Comparison of ENCODE assay signal across 9 cellular contexts in genomic region chr17:14604920-14605599, GRCh38.
DNase-seq lines count a peak whose midpoint lies in the region; ATAC-seq lines count a peak whose summit lies in the region.
"Had no signal": no experiment of that assay in that cellular context is flagged by ENCODE, and none has a peak within 500 bp of the region (broad histone marks: within the 10 kb centered on the region; RNA-seq: fewer than 3 reads in every experiment).

No MANE protein-coding gene starts in this region.

- H3K27ac ChIP-seq in substantia nigra (ENCODE audit: low read depth, low read length, poor library complexity, severe bottlenecking), result no peak overlapping the region

- H3K4me3 Mint-ChIP-seq in T-helper 17 cell, result no peak overlapping the region

- H3K27me3 Mint-ChIP-seq in T-helper 17 cell, result no peaks in the 10 kb centered on the region
- H3K27me3 Mint-ChIP-seq: stimulated activated naive CD8-positive, alpha-beta T cell treated with anti-CD3 and anti-CD28 coated beads, Interleukin-15, amount 100 ng/mL, for 72 hours had no signal

- no peaks in the 10 kb centered on the region for H3K9me3 ChIP-seq in T-helper 17 cell (ENCODE audit: control insufficient read depth, low read length, poor library complexity, severe bottlenecking)

- peaks cover 3% of the 10 kb centered on the region for H3K4me1 Mint-ChIP-seq in T-helper 17 cell

- H3K36me3 Mint-ChIP-seq in T-helper 17 cell (ENCODE audit: low read depth), result no peaks in the 10 kb centered on the region

- ATAC-seq in T-helper 17 cell, result peak; percentile 49
- no peak for ATAC-seq in GM18867 (IDR thresholded peaks at IDR 0.05; ENCODE audit: unreplicated experiment)
- ATAC-seq: stimulated activated naive CD8-positive, alpha-beta T cell treated with anti-CD3 and anti-CD28 coated beads, Interleukin-15, amount 100 ng/mL, for 72 hours had no signal

- H3K27ac Mint-ChIP-seq in T-helper 17 cell, result no peak overlapping the region
- H3K27ac Mint-ChIP-seq: stimulated activated naive CD8-positive, alpha-beta T cell treated with anti-CD3 and anti-CD28 coated beads, Interleukin-15, amount 100 ng/mL, for 72 hours had no signal

- peak; percentile 54 for DNase-seq in KG1 (lab: John Stamatoyannopoulos, UW)
- no peak for DNase-seq in T-helper 17 cell
- peak; percentile 36 to 61 for DNase-seq in hippocampal formation (lab: John Stamatoyannopoulos, UW)
- DNase-seq in substantia nigra (lab: John Stamatoyannopoulos, UW), result peak in 32 of 49 donors; percentile 1 to 55 (median 16)
- no peak for DNase-seq in RKO (ENCODE audit: low spot score)
- no peak for DNase-seq in NCI-H2029 (lab: John Stamatoyannopoulos, UW)
- DNase-seq: NCI-H2227 treated with DMSO at 0.1 percent for 48 hours; stimulated activated naive CD8-positive, alpha-beta T cell treated with anti-CD3 and anti-CD28 coated beads, Interleukin-15, amount 100 ng/mL, for 72 hours had no signal

Comparison
In these comparisons a context has a peak if more than half of its experiments do, and no peak if none do; other contexts are left out.
1. DNase-seq: peak in KG1 (single experiment), hippocampal formation (2 of 2) and substantia nigra (32 of 49); none in T-helper 17 cell (0 of 3), RKO (single experiment) and NCI-H2029 (single experiment).